In the genomic region with DNA sequence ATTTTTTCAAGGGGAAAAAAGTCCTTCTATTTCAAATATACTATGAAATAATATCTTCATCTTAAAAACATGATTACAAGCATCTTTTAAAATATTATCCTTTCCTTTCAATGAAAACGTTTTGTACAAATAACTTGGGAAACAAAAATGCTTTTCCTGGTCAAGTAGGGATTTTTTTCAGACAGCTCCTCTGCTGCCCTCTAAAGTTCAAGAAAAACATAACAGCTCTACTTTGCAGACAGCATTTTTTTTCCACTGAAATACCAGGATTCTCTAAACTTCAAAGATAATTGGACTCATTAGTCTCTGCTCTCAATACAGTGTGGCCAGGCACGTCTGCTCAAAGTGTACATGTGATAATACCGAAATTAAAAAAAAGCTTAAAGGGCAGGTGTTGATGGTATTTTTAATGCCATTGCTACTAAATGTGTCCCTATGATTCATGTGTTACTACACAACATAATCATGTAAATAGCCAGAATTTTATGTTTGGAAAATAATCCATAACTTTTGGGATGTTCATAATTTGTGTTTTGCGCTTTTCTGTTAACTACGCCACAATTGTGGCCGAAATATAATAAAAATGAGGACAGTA, we compare ENCODE assay signal across 8 cellular contexts.
DNase-seq lines count a peak whose midpoint lies in the region; ATAC-seq and TF ChIP-seq lines count a peak whose summit lies in the region.

No MANE protein-coding gene starts in this region.

- no peak overlapping the region for H3K4me2 ChIP-seq in OCI-LY7 (ENCODE audit: low read length)

- no peaks in the 10 kb centered on the region for H3K27me3 Mint-ChIP-seq in activated naive CD8-positive, alpha-beta T cell treated with anti-CD3 and anti-CD28 coated beads, Interleukin-2, amount 50 U/mL, for 24 hours

- H3K36me3 Mint-ChIP-seq in activated naive CD8-positive, alpha-beta T cell treated with anti-CD3 and anti-CD28 coated beads, Interleukin-2, amount 50 U/mL, for 24 hours (ENCODE audit: low read depth): no peaks in the 10 kb centered on the region

- BruUV-seq in OCI-LY7 (replicated peaks; lab: Mats Ljungman, UMichigan): no TSS peak

- H3K36me3 ChIP-seq in heart left ventricle (no peaks in the 10 kb centered on the region), right atrium auricular region (no peaks in the 10 kb centered on the region), OCI-LY7 (ENCODE audit: insufficient read depth, low read length) (no peaks in the 10 kb centered on the region), upper lobe of left lung (no peaks in the 10 kb centered on the region)

- H3K9me2 ChIP-seq in OCI-LY7 (ENCODE audit: insufficient read depth, low read length): no peaks in the 10 kb centered on the region

- no peak overlapping the region for H3K4me3 Mint-ChIP-seq in activated naive CD8-positive, alpha-beta T cell treated with anti-CD3 and anti-CD28 coated beads, Interleukin-2, amount 50 U/mL, for 24 hours

- POLR2A ChIA-PET in OCI-LY7 (lab: Charles Lee): no interaction called here

- no peak overlapping the region for H3K4me3 ChIP-seq in heart left ventricle
- no peak overlapping the region for H3K4me3 ChIP-seq in right atrium auricular region
- no peak overlapping the region for H3K4me3 ChIP-seq in OCI-LY7 (ENCODE audit: low read depth, low read length, poor library complexity, severe bottlenecking)
- no peak overlapping the region for H3K4me3 ChIP-seq in upper lobe of left lung

- no peak overlapping the region for H2AFZ ChIP-seq in OCI-LY7 (ENCODE audit: low read length)

- H3K27me3 ChIP-seq in heart left ventricle (no peaks in the 10 kb centered on the region), right atrium auricular region (no peaks in the 10 kb centered on the region), foreskin keratinocyte (peaks cover 25% of the 10 kb centered on the region), upper lobe of left lung (no peaks in the 10 kb centered on the region)

- intact Hi-C loops in heart left ventricle (cut with DNase I) (loop anchor here in 3 of 10 donors (5.0 to 10.0 kb wide), 2 partner anchors 695 to 697 kb away; no protein-coding TSS in a partner anchor), OCI-LY7 (cut with micrococcal nuclease; ENCODE audit: unreplicated experiment) (loop anchor here (5.0 kb wide), 1 partner anchor 697 kb away; no protein-coding TSS in a partner anchor)

- peak in 8 of 12 donors; percentile 8 to 47 (median 30) for TF ChIP-seq CTCF in heart left ventricle (IDR thresholded peaks at IDR 0.05)
- no peak for TF ChIP-seq CTCF in right atrium auricular region (IDR thresholded peaks at IDR 0.05)
- TF ChIP-seq CTCF in OCI-LY7 (conservative IDR thresholded peaks at IDR 0.05; ENCODE audit: low read length): peak; percentile 79
- peak; percentile 78 for TF ChIP-seq CTCF in foreskin keratinocyte (conservative IDR thresholded peaks at IDR 0.05)
- TF ChIP-seq CTCF in upper lobe of left lung (IDR thresholded peaks at IDR 0.05): peak in 4 of 6 experiments; percentile 27 to 52 (median 36)

- no peak for TF ChIP-seq POLR2A in heart left ventricle (IDR thresholded peaks at IDR 0.05)
- TF ChIP-seq POLR2A in upper lobe of left lung (IDR thresholded peaks at IDR 0.05): no peak

- WGBS in heart left ventricle, 4 donors: 36 to 40% (median 38%) methylated on average over 6 of the region's 6 CpGs
- WGBS in upper lobe of left lung, 2 donors: 35 to 38% methylated on average over 6 of the region's 6 CpGs

- peaks cover 0 to 7% (median 0%) of the 10 kb centered on the region in 12 donors for H3K9me3 ChIP-seq in heart left ventricle
- no peaks in the 10 kb centered on the region for H3K9me3 ChIP-seq in right atrium auricular region
- H3K9me3 ChIP-seq in OCI-LY7 (ENCODE audit: low read length): no peaks in the 10 kb centered on the region
- no peaks in the 10 kb centered on the region for H3K9me3 ChIP-seq in upper lobe of left lung

- no peak for TF ChIP-seq EP300 in upper lobe of left lung (IDR thresholded peaks at IDR 0.05)

- DNase-seq in heart left ventricle (no peak), right atrium auricular region (ENCODE audit: low spot score) (no peak), OCI-LY7 (ENCODE audit: low spot score) (peak; percentile 4), foreskin keratinocyte (peak in 1 of 2 donors; percentile 13), upper lobe of left lung (no peak), amniotic stem cell (lab: John Stamatoyannopoulos, UW) (no peak)
- no peak for DNase-seq in activated naive CD8-positive, alpha-beta T cell treated with anti-CD3 and anti-CD28 coated beads, Interleukin-2, amount 50 U/mL, for 24 hours

- H4K20me1 ChIP-seq in OCI-LY7 (ENCODE audit: insufficient read depth, low read length): no peaks in the 10 kb centered on the region

- H3K79me2 ChIP-seq in OCI-LY7 (ENCODE audit: insufficient read depth, low read depth, low read length): no peaks in the 10 kb centered on the region

- ATAC-seq in heart left ventricle (no peak), foreskin keratinocyte (no peak), upper lobe of left lung (ENCODE audit: low FRiP score in 2 of 2) (no peak), GM21367 (IDR thresholded peaks at IDR 0.05; ENCODE audit: unreplicated experiment) (no peak)
- no peak for ATAC-seq in activated naive CD8-positive, alpha-beta T cell treated with anti-CD3 and anti-CD28 coated beads, Interleukin-2, amount 50 U/mL, for 24 hours

- H3K27ac ChIP-seq in heart left ventricle (no peak overlapping the region), right atrium auricular region (no peak overlapping the region), OCI-LY7 (ENCODE audit: low read depth, low read length, poor library complexity, severe bottlenecking) (no peak overlapping the region), foreskin keratinocyte (no peak overlapping the region), upper lobe of left lung (no peak overlapping the region)

- CTCF ChIA-PET in OCI-LY7 (lab: Charles Lee; ENCODE audit: unreplicated experiment): no interaction called here

- no peaks in the 10 kb centered on the region for H3K4me1 ChIP-seq in heart left ventricle
- H3K4me1 ChIP-seq in right atrium auricular region: no peaks in the 10 kb centered on the region
- H3K4me1 ChIP-seq in OCI-LY7 (ENCODE audit: insufficient read depth, low read length, poor library complexity, severe bottlenecking): no peaks in the 10 kb centered on the region
- peaks cover 18% of the 10 kb centered on the region for H3K4me1 ChIP-seq in foreskin keratinocyte
- H3K4me1 ChIP-seq in upper lobe of left lung: no peaks in the 10 kb centered on the region

- no peak overlapping the region for H3K27ac Mint-ChIP-seq in activated naive CD8-positive, alpha-beta T cell treated with anti-CD3 and anti-CD28 coated beads, Interleukin-2, amount 50 U/mL, for 24 hours

- no peaks in the 10 kb centered on the region for H3K9me3 Mint-ChIP-seq in activated naive CD8-positive, alpha-beta T cell treated with anti-CD3 and anti-CD28 coated beads, Interleukin-2, amount 50 U/mL, for 24 hours

- no peaks in the 10 kb centered on the region for H3K4me1 Mint-ChIP-seq in activated naive CD8-positive, alpha-beta T cell treated with anti-CD3 and anti-CD28 coated beads, Interleukin-2, amount 50 U/mL, for 24 hours

Comparison
In these comparisons a context has a peak if more than half of its experiments do, and no peak if none do; other contexts are left out.
1. CTCF ChIP-seq: peak in heart left ventricle (8 of 12), OCI-LY7 (single experiment), foreskin keratinocyte (single experiment) and upper lobe of left lung (4 of 6); none in right atrium auricular region (0 of 2).